ENCODE assay signal across 23 cellular contexts in genomic region chr19:35731353-35731752, GRCh38. TPM values are rescaled to one million over a fixed set of nuclear protein-coding genes. Genes with fewer than 3 reads are reported as not detected.
A peak's percentile ranks its signal among the peaks of the same experiment; 100 is the strongest.
DNase-seq lines count a peak whose midpoint lies in the region; ATAC-seq and TF ChIP-seq lines count a peak whose summit lies in the region.
"Had no signal": no experiment of that assay in that cellular context is flagged by ENCODE, and none has a peak within 500 bp of the region (broad histone marks: within the 10 kb centered on the region; RNA-seq: fewer than 3 reads in every experiment).

No MANE protein-coding gene starts in this region.

- intact Hi-C loops in activated CD4-positive, alpha-beta memory T cell treated with anti-CD3 and anti-CD28 coated beads for 36 hours (cut with micrococcal nuclease) = no loop called here

- POLR2A ChIA-PET in activated naive CD8-positive, alpha-beta T cell treated with anti-CD3 and anti-CD28 coated beads, Interleukin-2, amount 10 ng/mL, durations not matched to agents 7 days and 5 days (lab: Charles Lee) = interaction anchor here (2.0 kb wide), 1 partner anchor 9 kb away, joined by 6 read pairs; no protein-coding TSS in a partner anchor
- POLR2A ChIA-PET in WTC11 (lab: Charles Lee) = interaction anchor here (1.7 kb wide), 1 partner anchor 9 kb away, joined by 6 read pairs; no protein-coding TSS in a partner anchor
- POLR2A ChIA-PET in activated CD4-positive, alpha-beta memory T cell treated with anti-CD3 and anti-CD28 coated beads for 36 hours (lab: Charles Lee) = interaction anchor here (0.8 to 2.4 kb wide), 3 partner anchors 9 to 29 kb away, joined by 3 to 6 read pairs (median 3); no protein-coding TSS in a partner anchor

- peaks cover 15% of the 10 kb centered on the region for H3K36me3 Mint-ChIP-seq in activated naive CD8-positive, alpha-beta T cell treated with anti-CD3 and anti-CD28 coated beads, Interleukin-2, amount 10 ng/mL, durations not matched to agents 7 days and 5 days
- peaks cover 24% of the 10 kb centered on the region for H3K36me3 Mint-ChIP-seq in activated naive CD8-positive, alpha-beta T cell treated with anti-CD3 and anti-CD28 coated beads for 36 hours
- peaks cover 57% of the 10 kb centered on the region for H3K36me3 Mint-ChIP-seq in WTC11
- peaks cover 14% of the 10 kb centered on the region for H3K36me3 Mint-ChIP-seq in type B pancreatic cell
- H3K36me3 Mint-ChIP-seq in activated CD4-positive, alpha-beta memory T cell treated with anti-CD3 and anti-CD28 coated beads for 36 hours = peaks cover 60% of the 10 kb centered on the region

- no peak overlapping the region for H3K4me3 ChIP-seq in esophagus (ENCODE audit: low read depth in 1 of 2, low read length in 2 of 2)
- H3K4me3 ChIP-seq: adrenal gland, coronary artery, SK-N-MC, skin epidermis, upper lobe of right lung had no signal

- H3K4me1 ChIP-seq in esophagus (ENCODE audit: control insufficient read depth in 2 of 2, insufficient read depth in 2 of 2, low read length in 1 of 2) = peaks cover 4 to 10% of the 10 kb centered on the region in 2 donors
- H3K4me1 ChIP-seq: upper lobe of right lung had no signal

- peaks cover 3% of the 10 kb centered on the region for H3K4me1 Mint-ChIP-seq in activated naive CD8-positive, alpha-beta T cell treated with anti-CD3 and anti-CD28 coated beads, Interleukin-2, amount 10 ng/mL, durations not matched to agents 7 days and 5 days
- peaks cover 4% of the 10 kb centered on the region for H3K4me1 Mint-ChIP-seq in activated naive CD8-positive, alpha-beta T cell treated with anti-CD3 and anti-CD28 coated beads for 36 hours
- H3K4me1 Mint-ChIP-seq in WTC11 (0 out of 2 replicates have a peak, but pooled peaks cover 2% of the 10 kb centered on the region), type B pancreatic cell (ENCODE audit: unreplicated experiment) (peaks cover 5% of the 10 kb centered on the region)
- peaks cover under 1% of the 10 kb centered on the region for H3K4me1 Mint-ChIP-seq in activated CD4-positive, alpha-beta memory T cell treated with anti-CD3 and anti-CD28 coated beads for 36 hours (ENCODE audit: low read depth)

- DNase-seq in activated naive CD8-positive, alpha-beta T cell treated with anti-CD3 and anti-CD28 coated beads, Interleukin-2, amount 10 ng/mL, durations not matched to agents 7 days and 5 days = no peak
- DNase-seq in activated naive CD8-positive, alpha-beta T cell treated with anti-CD3 and anti-CD28 coated beads for 36 hours = no peak
- DNase-seq in WTC11 (ENCODE audit: low spot score) (no peak), type B pancreatic cell (ENCODE audit: extremely low spot score, unreplicated experiment) (no peak)
- no peak for DNase-seq in activated CD4-positive, alpha-beta memory T cell treated with anti-CD3 and anti-CD28 coated beads for 36 hours
- DNase-seq: activated CD4-positive, alpha-beta T cell treated with anti-CD3 and anti-CD28 coated beads for 4 hours; DND-41; HCEC 1CT; NCI-H1048; NCI-H187; NCI-H526; T-helper 2 cell; upper lobe of right lung had no signal

- H3K9me3 Mint-ChIP-seq in activated naive CD8-positive, alpha-beta T cell treated with anti-CD3 and anti-CD28 coated beads, Interleukin-2, amount 10 ng/mL, durations not matched to agents 7 days and 5 days = no peaks in the 10 kb centered on the region
- H3K9me3 Mint-ChIP-seq in activated naive CD8-positive, alpha-beta T cell treated with anti-CD3 and anti-CD28 coated beads for 36 hours = no peaks in the 10 kb centered on the region
- H3K9me3 Mint-ChIP-seq in WTC11 (no peaks in the 10 kb centered on the region), type B pancreatic cell (no peaks in the 10 kb centered on the region)
- H3K9me3 Mint-ChIP-seq in activated CD4-positive, alpha-beta memory T cell treated with anti-CD3 and anti-CD28 coated beads for 36 hours = no peaks in the 10 kb centered on the region
- H3K9me3 Mint-ChIP-seq: activated T-helper 2 cell treated with anti-CD3 and anti-CD28 coated beads, Interferon-gamma antibody, Interleukin-2, Interleukin-4, amounts not matched to agents 10 μg/mL and 5 μg/mL and 100 μg/mL, durations not matched to agents 14 hours and 24 hours and 36 hours had no signal

- no peaks in the 10 kb centered on the region for H3K9me3 ChIP-seq in esophagus (ENCODE audit: control insufficient read depth in 2 of 2, insufficient read depth in 1 of 2, low read depth in 1 of 2, low read length in 1 of 2)
- H3K9me3 ChIP-seq: adrenal gland, upper lobe of right lung had no signal

- CTCF ChIA-PET in WTC11 (lab: Charles Lee) = no interaction called here
- CTCF ChIA-PET in activated CD4-positive, alpha-beta memory T cell treated with anti-CD3 and anti-CD28 coated beads for 36 hours (lab: Charles Lee) = no interaction called here

- H3K4me3 Mint-ChIP-seq in activated naive CD8-positive, alpha-beta T cell treated with anti-CD3 and anti-CD28 coated beads, Interleukin-2, amount 10 ng/mL, durations not matched to agents 7 days and 5 days = no peak overlapping the region
- no peak overlapping the region for H3K4me3 Mint-ChIP-seq in activated naive CD8-positive, alpha-beta T cell treated with anti-CD3 and anti-CD28 coated beads for 36 hours
- H3K4me3 Mint-ChIP-seq in WTC11 (no peak overlapping the region), type B pancreatic cell (peak overlapping the region; percentile 34)
- no peak overlapping the region for H3K4me3 Mint-ChIP-seq in activated CD4-positive, alpha-beta memory T cell treated with anti-CD3 and anti-CD28 coated beads for 36 hours

- no peaks in the 10 kb centered on the region for H3K27me3 Mint-ChIP-seq in activated naive CD8-positive, alpha-beta T cell treated with anti-CD3 and anti-CD28 coated beads, Interleukin-2, amount 10 ng/mL, durations not matched to agents 7 days and 5 days
- H3K27me3 Mint-ChIP-seq in activated naive CD8-positive, alpha-beta T cell treated with anti-CD3 and anti-CD28 coated beads for 36 hours = no peaks in the 10 kb centered on the region
- H3K27me3 Mint-ChIP-seq in WTC11 (ENCODE audit: low read depth) (no peaks in the 10 kb centered on the region), type B pancreatic cell (no peaks in the 10 kb centered on the region)
- no peaks in the 10 kb centered on the region for H3K27me3 Mint-ChIP-seq in activated CD4-positive, alpha-beta memory T cell treated with anti-CD3 and anti-CD28 coated beads for 36 hours

- H3K36me3 ChIP-seq in esophagus (ENCODE audit: control insufficient read depth in 2 of 2, insufficient read depth in 2 of 2, low read length in 1 of 2) = peaks cover 33 to 80% of the 10 kb centered on the region in 2 donors

- 54 to 75% methylated on average over 9 of the region's 9 CpGs for WGBS in esophagus, 2 donors

- no peak for TF ChIP-seq CTCF in WTC11 (IDR thresholded peaks at IDR 0.05)
- no peak for TF ChIP-seq CTCF in type B pancreatic cell (conservative IDR thresholded peaks at IDR 0.05)

- no peaks in the 10 kb centered on the region for H3K27me3 ChIP-seq in esophagus (ENCODE audit: control insufficient read depth in 1 of 2, insufficient read depth in 2 of 2, low read length in 2 of 2)
- H3K27me3 ChIP-seq: adrenal gland, upper lobe of right lung had no signal

- ATAC-seq in activated naive CD8-positive, alpha-beta T cell treated with anti-CD3 and anti-CD28 coated beads, Interleukin-2, amount 10 ng/mL, durations not matched to agents 7 days and 5 days (ENCODE audit: low read depth) = no peak
- no peak for ATAC-seq in WTC11
- no peak for ATAC-seq in HG03280 (IDR thresholded peaks at IDR 0.05; ENCODE audit: unreplicated experiment)
- no peak for ATAC-seq in GM19452 (IDR thresholded peaks at IDR 0.05; ENCODE audit: unreplicated experiment)
- ATAC-seq: HepG2, upper lobe of right lung had no signal

- H3K27ac ChIP-seq in esophagus (ENCODE audit: low read depth in 2 of 2, low read length in 1 of 2) = peak overlapping the region; percentile 5 to 65
- H3K27ac ChIP-seq: adrenal gland, coronary artery, HL-60, SK-N-MC, upper lobe of right lung had no signal

- H3K27ac Mint-ChIP-seq in activated naive CD8-positive, alpha-beta T cell treated with anti-CD3 and anti-CD28 coated beads, Interleukin-2, amount 10 ng/mL, durations not matched to agents 7 days and 5 days = peak overlapping the region; percentile 46
- H3K27ac Mint-ChIP-seq in activated naive CD8-positive, alpha-beta T cell treated with anti-CD3 and anti-CD28 coated beads for 36 hours = no peak overlapping the region
- H3K27ac Mint-ChIP-seq in WTC11 = peak overlapping the region; percentile 9; the same call in 1 of the 2 replicates
- peak overlapping the region; percentile 85 for H3K27ac Mint-ChIP-seq in type B pancreatic cell
- no peak overlapping the region for H3K27ac Mint-ChIP-seq in activated CD4-positive, alpha-beta memory T cell treated with anti-CD3 and anti-CD28 coated beads for 36 hours
- H3K27ac Mint-ChIP-seq: activated T-helper 2 cell treated with anti-CD3 and anti-CD28 coated beads, Interferon-gamma antibody, Interleukin-2, Interleukin-4, amounts not matched to agents 10 μg/mL and 5 μg/mL and 100 μg/mL, durations not matched to agents 14 hours and 24 hours and 36 hours had no signal

RNA-seq across cellular contexts. Expression of gene IGFLR1, which starts 10.9 kb away (rescaled TPM):
- total RNA-seq in activated naive CD8-positive, alpha-beta T cell treated with anti-CD3 and anti-CD28 coated beads, Interleukin-2, amount 10 ng/mL, durations not matched to agents 7 days and 5 days = 10 to 100 TPM; 63.0 to 63.4 TPM
- total RNA-seq in activated naive CD8-positive, alpha-beta T cell treated with anti-CD3 and anti-CD28 coated beads for 36 hours = 10 to 100 TPM; 79.2 to 80.6 TPM
- 9.9 to 12.7 TPM (median 12.3 TPM) in 3 replicates for total RNA-seq in WTC11 (2021)
- polyA plus RNA-seq in esophagus = 1 to 10 TPM; 4.3 to 5.1 TPM
- 1.5 and 3.8 TPM in 2 replicates for total RNA-seq in type B pancreatic cell (ENCODE audit: low replicate concordance)
- total RNA-seq in activated CD4-positive, alpha-beta memory T cell treated with anti-CD3 and anti-CD28 coated beads for 36 hours = 10 to 100 TPM; 90.1 to 92.8 TPM

RNA-seq across cellular contexts. Expression of gene KMT2B, which starts 13.6 kb away (rescaled TPM):
- 10 to 100 TPM; 74.6 to 75.9 TPM for total RNA-seq in activated naive CD8-positive, alpha-beta T cell treated with anti-CD3 and anti-CD28 coated beads, Interleukin-2, amount 10 ng/mL, durations not matched to agents 7 days and 5 days
- 10 to 100 TPM; 42.2 to 45.5 TPM for total RNA-seq in activated naive CD8-positive, alpha-beta T cell treated with anti-CD3 and anti-CD28 coated beads for 36 hours
- 53.6 to 66.6 TPM (median 58.1 TPM) in 3 replicates for total RNA-seq in WTC11 (2021)
- 10 to 100 TPM; 21.5 to 33.8 TPM for polyA plus RNA-seq in esophagus
- 52.3 and 55.4 TPM in 2 replicates for total RNA-seq in type B pancreatic cell (ENCODE audit: low replicate concordance)
- 10 to 100 TPM; 47.0 to 54.2 TPM for total RNA-seq in activated CD4-positive, alpha-beta memory T cell treated with anti-CD3 and anti-CD28 coated beads for 36 hours

RNA-seq across cellular contexts. Expression of gene U2AF1L4, which starts 13.9 kb away (rescaled TPM):
- total RNA-seq in activated naive CD8-positive, alpha-beta T cell treated with anti-CD3 and anti-CD28 coated beads, Interleukin-2, amount 10 ng/mL, durations not matched to agents 7 days and 5 days = 10 to 100 TPM; 31.9 to 33.1 TPM
- total RNA-seq in activated naive CD8-positive, alpha-beta T cell treated with anti-CD3 and anti-CD28 coated beads for 36 hours = 10 to 100 TPM; 42.3 to 43.9 TPM
- total RNA-seq in WTC11 (2021) = 19.7 to 20.9 TPM (median 20.8 TPM) in 3 replicates
- polyA plus RNA-seq in esophagus = 10 to 100 TPM; 17.4 to 43.4 TPM
- 22.2 and 25.4 TPM in 2 replicates for total RNA-seq in type B pancreatic cell (ENCODE audit: low replicate concordance)
- total RNA-seq in activated CD4-positive, alpha-beta memory T cell treated with anti-CD3 and anti-CD28 coated beads for 36 hours = 10 to 100 TPM; 34.6 to 37.8 TPM

RNA-seq across cellular contexts. Expression of gene PSENEN, which starts 14.1 kb away (rescaled TPM):
- total RNA-seq in activated naive CD8-positive, alpha-beta T cell treated with anti-CD3 and anti-CD28 coated beads, Interleukin-2, amount 10 ng/mL, durations not matched to agents 7 days and 5 days = 10 to 100 TPM; 35.7 to 36.3 TPM
- 10 to 100 TPM; 38.5 to 41.6 TPM for total RNA-seq in activated naive CD8-positive, alpha-beta T cell treated with anti-CD3 and anti-CD28 coated beads for 36 hours
- 80.3 to 85.3 TPM (median 84.0 TPM) in 3 replicates for total RNA-seq in WTC11 (2021)
- 100 to 1,000 TPM in 1 of 2 donors, 10 to 100 TPM in 1; 62.5 to 128 TPM for polyA plus RNA-seq in esophagus
- total RNA-seq in type B pancreatic cell (ENCODE audit: low replicate concordance) = 74.2 and 85.4 TPM in 2 replicates
- 10 to 100 TPM; 46.7 to 47.9 TPM for total RNA-seq in activated CD4-positive, alpha-beta memory T cell treated with anti-CD3 and anti-CD28 coated beads for 36 hours

RNA-seq across cellular contexts. Expression of gene LIN37, which starts 17.0 kb away (rescaled TPM):
- total RNA-seq in activated naive CD8-positive, alpha-beta T cell treated with anti-CD3 and anti-CD28 coated beads, Interleukin-2, amount 10 ng/mL, durations not matched to agents 7 days and 5 days = 10 to 100 TPM; 18.3 to 22.4 TPM
- total RNA-seq in activated naive CD8-positive, alpha-beta T cell treated with anti-CD3 and anti-CD28 coated beads for 36 hours = 1 to 10 TPM; 5.1 to 7.0 TPM
- total RNA-seq in WTC11 (2021) = 4.7 to 6.4 TPM (median 5.6 TPM) in 3 replicates
- 10 to 100 TPM; 10.6 to 20.9 TPM for polyA plus RNA-seq in esophagus
- 15.5 and 17.9 TPM in 2 replicates for total RNA-seq in type B pancreatic cell (ENCODE audit: low replicate concordance)
- total RNA-seq in activated CD4-positive, alpha-beta memory T cell treated with anti-CD3 and anti-CD28 coated beads for 36 hours = 1 to 10 TPM; 7.5 TPM

Comparison
In these comparisons a context has a peak if more than half of its experiments do, and no peak if none do; other contexts are left out.
1. H3K27ac Mint-ChIP-seq: peak in activated naive CD8-positive, alpha-beta T cell treated with anti-CD3 and anti-CD28 coated beads, Interleukin-2, amount 10 ng/mL, durations not matched to agents 7 days and 5 days (single experiment), WTC11 (single experiment) and type B pancreatic cell (single experiment); none in activated naive CD8-positive, alpha-beta T cell treated with anti-CD3 and anti-CD28 coated beads for 36 hours (single experiment) and activated CD4-positive, alpha-beta memory T cell treated with anti-CD3 and anti-CD28 coated beads for 36 hours (single experiment).